In genomic region chr2:57862727-57863126, GRCh38 we compare ENCODE assay signal across 14 cellular contexts.
DNase-seq lines count a peak whose midpoint lies in the region; ATAC-seq and TF ChIP-seq lines count a peak whose summit lies in the region.
"Had no signal": no experiment of that assay in that cellular context is flagged by ENCODE, and none has a peak within 500 bp of the region (broad histone marks: within the 10 kb centered on the region; RNA-seq: fewer than 3 reads in every experiment).

No MANE protein-coding gene starts in this region.

- H3K27me3 Mint-ChIP-seq in GM23338 (ENCODE audit: insufficient read depth, low read depth, poor library complexity): peaks cover 2% of the 10 kb centered on the region

- H4K20me1 ChIP-seq in GM23338 (replicated peaks; ENCODE audit: insufficient read depth): no peaks in the 10 kb centered on the region
- H4K20me1 ChIP-seq: BLaER1 had no signal

- H3K27ac Mint-ChIP-seq in GM23338: no peak overlapping the region
- H3K27ac Mint-ChIP-seq: CD8-positive, alpha-beta memory T cell had no signal

- no peak for DNase-seq in GM23338 (ENCODE audit: low spot score)
- peak; percentile 97 for DNase-seq in NCI-H82 (lab: John Stamatoyannopoulos, UW)
- peak; percentile 35 for DNase-seq in WERI-Rb-1
- no peak for DNase-seq in activated CD4-positive, CD25-positive, alpha-beta regulatory T cell treated with anti-CD3 and anti-CD28 coated beads, Interleukin-2, amount 50 U/mL, for 72 hours
- DNase-seq: AML-193; Caco-2; CD8-positive, alpha-beta memory T cell; DMS53; GF-D8 had no signal

- H3K36me3 ChIP-seq in GM23338 (ENCODE audit: insufficient read depth) (no peaks in the 10 kb centered on the region), WERI-Rb-1 (no peaks in the 10 kb centered on the region)
- H3K36me3 ChIP-seq: BLaER1, HAP-1 had no signal

- no peaks in the 10 kb centered on the region for H3K9me3 ChIP-seq in WERI-Rb-1 (ENCODE audit: severe bottlenecking)
- H3K9me3 ChIP-seq: BLaER1, Caco-2, HAP-1 had no signal

- ATAC-seq in GM23338 (no peak), HG02852 (IDR thresholded peaks at IDR 0.05; ENCODE audit: unreplicated experiment) (no peak), GM21360 (IDR thresholded peaks at IDR 0.05; ENCODE audit: unreplicated experiment) (no peak)

- no peaks in the 10 kb centered on the region for H3K79me2 ChIP-seq in GM23338 (replicated peaks; ENCODE audit: insufficient read depth)

- H3K4me3 Mint-ChIP-seq in GM23338: no peak overlapping the region
- H3K4me3 Mint-ChIP-seq: CD8-positive, alpha-beta memory T cell had no signal

- H3K9me2 ChIP-seq in GM23338 (ENCODE audit: insufficient read depth): no peaks in the 10 kb centered on the region; the same call in 1 of the 2 replicates

- TF ChIP-seq CTCF in GM23338 (conservative IDR thresholded peaks at IDR 0.05; ENCODE audit: low read depth in 2 of 2): no peak
- no peak for TF ChIP-seq CTCF in WERI-Rb-1 (IDR thresholded peaks at IDR 0.05; ENCODE audit: low read depth, low read length)

- no peaks in the 10 kb centered on the region for H3F3A ChIP-seq in GM23338 (replicated peaks; ENCODE audit: low read depth)

- no peaks in the 10 kb centered on the region for H3K36me3 Mint-ChIP-seq in GM23338 (ENCODE audit: low read depth)
- H3K36me3 Mint-ChIP-seq: CD8-positive, alpha-beta memory T cell had no signal

- H2AFZ ChIP-seq in GM23338: peak overlapping the region; percentile 25; the same call in 1 of the 2 replicates

- no peaks in the 10 kb centered on the region for H3K9me3 Mint-ChIP-seq in GM23338
- H3K9me3 Mint-ChIP-seq: CD8-positive, alpha-beta memory T cell had no signal

- no peak overlapping the region for H3K4me2 ChIP-seq in GM23338
- H3K4me2 ChIP-seq: BLaER1 had no signal

- H3K4me1 Mint-ChIP-seq in GM23338: no peaks in the 10 kb centered on the region
- H3K4me1 Mint-ChIP-seq: CD8-positive, alpha-beta memory T cell had no signal

- no peaks in the 10 kb centered on the region for H3K4me1 ChIP-seq in GM23338 (ENCODE audit: insufficient read depth)
- H3K4me1 ChIP-seq: BLaER1 had no signal

- H3K4me3 ChIP-seq in GM23338: no peak overlapping the region
- H3K4me3 ChIP-seq in WERI-Rb-1 (ENCODE audit: low read depth, low read length): no peak overlapping the region
- H3K4me3 ChIP-seq: BLaER1, HAP-1 had no signal

- H3K27me3 ChIP-seq in GM23338 (ENCODE audit: insufficient read depth): no peaks in the 10 kb centered on the region
- no peaks in the 10 kb centered on the region for H3K27me3 ChIP-seq in WERI-Rb-1 (ENCODE audit: insufficient read depth, low read depth, severe bottlenecking)
- H3K27me3 ChIP-seq: BLaER1 had no signal

- H3K27ac ChIP-seq in GM23338 (ENCODE audit: low read depth): no peak overlapping the region
- H3K27ac ChIP-seq in WERI-Rb-1: peak overlapping the region; percentile 5; the same call in 1 of the 2 replicates
- H3K27ac ChIP-seq: BLaER1, HL-60 had no signal

TF ChIP-seq in GM23338, 12 proteins besides CTCF, POLR2A, EP300 and RAD21:
- TF ChIP-seq ETS1 (IDR thresholded peaks at IDR 0.05): no peak

Comparison
In these comparisons a context has a peak if more than half of its experiments do, and no peak if none do; other contexts are left out.
1. DNase-seq: peak in NCI-H82 (single experiment) and WERI-Rb-1 (single experiment); none in GM23338 (single experiment) and activated CD4-positive, CD25-positive, alpha-beta regulatory T cell treated with anti-CD3 and anti-CD28 coated beads, Interleukin-2, amount 50 U/mL, for 72 hours (single experiment).